In the genomic region with DNA sequence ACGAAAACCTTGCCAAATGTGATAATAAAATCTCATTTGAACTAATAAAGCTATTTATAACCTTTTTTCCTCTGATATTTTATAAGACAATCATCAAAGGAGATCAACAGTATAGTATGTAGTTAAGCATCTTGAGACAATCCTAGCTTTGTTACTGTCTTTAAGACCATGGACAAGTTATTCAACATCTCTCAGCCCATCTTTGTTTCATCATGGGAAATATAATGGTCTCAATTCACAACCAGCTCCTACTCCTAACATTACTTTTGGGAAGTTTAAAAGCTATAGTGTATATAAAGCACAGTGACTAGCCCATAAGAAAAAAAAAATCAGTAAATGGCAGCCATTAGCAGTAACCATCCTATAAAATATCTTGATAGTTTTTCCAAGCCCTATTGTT, we compare ENCODE assay signal across 11 cellular contexts. TPM values are rescaled to one million over a fixed set of nuclear protein-coding genes. Genes with fewer than 3 reads are reported as not detected.
"Had no signal": no experiment of that assay in that cellular context is flagged by ENCODE, and none has a peak within 500 bp of the region (broad histone marks: within the 10 kb centered on the region; RNA-seq: fewer than 3 reads in every experiment).

No MANE protein-coding gene starts in this region.

- FAIRE-seq: H1, H54, HepG2, HTR-8/SVneo had no signal

- H3K4me2 ChIP-seq: KMS-11 had no signal

- H3K9ac ChIP-seq: KMS-11 had no signal

- H3K4me3 ChIP-seq: GM23338 had no signal

- DNase-seq: H9, HCEC 1CT, KBM-7 had no signal

- ATAC-seq: GM23338, HepG2 had no signal

- H3K27ac ChIP-seq: KMS-11 had no signal

RNA-seq across cellular contexts. Expression of a gene that starts 57.6 kb away (rescaled TPM):
- total RNA-seq: HepG2, HT-29 had no signal
- polyA plus RNA-seq: HepG2, IgD-negative memory B cell had no signal
